1 cellular context compared by ENCODE assay signal in genomic region chr11:3824714-3825472, GRCh38.
TF ChIP-seq lines count a peak whose summit lies in the region.

No MANE protein-coding gene starts in this region.

TF ChIP-seq in K562, 482 proteins besides CTCF, POLR2A, EP300 and RAD21 (continued from another document and continues in another):
- TF ChIP-seq ZNF518B (CRISPR knock-in tag; IDR thresholded peaks at IDR 0.05): no peak
- TF ChIP-seq PTBP1 (IDR thresholded peaks at IDR 0.05; ENCODE audit: low read depth, low read length): no peak
- no peak; the same call in 1 of the 2 replicates for TF ChIP-seq POLR2G (IDR thresholded peaks at IDR 0.05; ENCODE audit: low read depth, low read length)
- no peak for TF ChIP-seq TAF7 (tag; IDR thresholded peaks at IDR 0.05)
- TF ChIP-seq ERF (CRISPR knock-in tag; IDR thresholded peaks at IDR 0.05): no peak
- peak; percentile 81 for TF ChIP-seq DEAF1 (CRISPR knock-in tag; IDR thresholded peaks at IDR 0.05)
- TF ChIP-seq MTA2 (IDR thresholded peaks at IDR 0.05; ENCODE audit: low read depth): no peak
- TF ChIP-seq ETS2 (tag; IDR thresholded peaks at IDR 0.05; ENCODE audit: borderline replicate concordance, poor library complexity, severe bottlenecking): no peak
- TF ChIP-seq DIDO1 (tag; IDR thresholded peaks at IDR 0.05; ENCODE audit: low read depth): no peak
- TF ChIP-seq CEBPZ (IDR thresholded peaks at IDR 0.05; ENCODE audit: borderline replicate concordance, low read depth, low read length): no peak
- TF ChIP-seq ETV6 (IDR thresholded peaks at IDR 0.05; ENCODE audit: borderline replicate concordance in 1 of 2, low read depth in 2 of 2, low read length in 1 of 2): peak in 1 of 2 experiments; percentile 46; a peak in 1 of 4 replicates
- TF ChIP-seq ETV6 (CRISPR knock-in tag; IDR thresholded peaks at IDR 0.05; ENCODE audit: borderline replicate concordance): no peak
- TF ChIP-seq ZNF3 (CRISPR knock-in tag; IDR thresholded peaks at IDR 0.05): no peak
- 0 out of 4 replicates have a peak, but pooled peaks of 1 of the 2 experiments have one; percentile 3 for TF ChIP-seq FOXA3 (CRISPR knock-in tag; conservative IDR thresholded peaks at IDR 0.05 in 1 of 2, IDR thresholded peaks at IDR 0.05 in 1 of 2)
- TF ChIP-seq, protein P1, sequence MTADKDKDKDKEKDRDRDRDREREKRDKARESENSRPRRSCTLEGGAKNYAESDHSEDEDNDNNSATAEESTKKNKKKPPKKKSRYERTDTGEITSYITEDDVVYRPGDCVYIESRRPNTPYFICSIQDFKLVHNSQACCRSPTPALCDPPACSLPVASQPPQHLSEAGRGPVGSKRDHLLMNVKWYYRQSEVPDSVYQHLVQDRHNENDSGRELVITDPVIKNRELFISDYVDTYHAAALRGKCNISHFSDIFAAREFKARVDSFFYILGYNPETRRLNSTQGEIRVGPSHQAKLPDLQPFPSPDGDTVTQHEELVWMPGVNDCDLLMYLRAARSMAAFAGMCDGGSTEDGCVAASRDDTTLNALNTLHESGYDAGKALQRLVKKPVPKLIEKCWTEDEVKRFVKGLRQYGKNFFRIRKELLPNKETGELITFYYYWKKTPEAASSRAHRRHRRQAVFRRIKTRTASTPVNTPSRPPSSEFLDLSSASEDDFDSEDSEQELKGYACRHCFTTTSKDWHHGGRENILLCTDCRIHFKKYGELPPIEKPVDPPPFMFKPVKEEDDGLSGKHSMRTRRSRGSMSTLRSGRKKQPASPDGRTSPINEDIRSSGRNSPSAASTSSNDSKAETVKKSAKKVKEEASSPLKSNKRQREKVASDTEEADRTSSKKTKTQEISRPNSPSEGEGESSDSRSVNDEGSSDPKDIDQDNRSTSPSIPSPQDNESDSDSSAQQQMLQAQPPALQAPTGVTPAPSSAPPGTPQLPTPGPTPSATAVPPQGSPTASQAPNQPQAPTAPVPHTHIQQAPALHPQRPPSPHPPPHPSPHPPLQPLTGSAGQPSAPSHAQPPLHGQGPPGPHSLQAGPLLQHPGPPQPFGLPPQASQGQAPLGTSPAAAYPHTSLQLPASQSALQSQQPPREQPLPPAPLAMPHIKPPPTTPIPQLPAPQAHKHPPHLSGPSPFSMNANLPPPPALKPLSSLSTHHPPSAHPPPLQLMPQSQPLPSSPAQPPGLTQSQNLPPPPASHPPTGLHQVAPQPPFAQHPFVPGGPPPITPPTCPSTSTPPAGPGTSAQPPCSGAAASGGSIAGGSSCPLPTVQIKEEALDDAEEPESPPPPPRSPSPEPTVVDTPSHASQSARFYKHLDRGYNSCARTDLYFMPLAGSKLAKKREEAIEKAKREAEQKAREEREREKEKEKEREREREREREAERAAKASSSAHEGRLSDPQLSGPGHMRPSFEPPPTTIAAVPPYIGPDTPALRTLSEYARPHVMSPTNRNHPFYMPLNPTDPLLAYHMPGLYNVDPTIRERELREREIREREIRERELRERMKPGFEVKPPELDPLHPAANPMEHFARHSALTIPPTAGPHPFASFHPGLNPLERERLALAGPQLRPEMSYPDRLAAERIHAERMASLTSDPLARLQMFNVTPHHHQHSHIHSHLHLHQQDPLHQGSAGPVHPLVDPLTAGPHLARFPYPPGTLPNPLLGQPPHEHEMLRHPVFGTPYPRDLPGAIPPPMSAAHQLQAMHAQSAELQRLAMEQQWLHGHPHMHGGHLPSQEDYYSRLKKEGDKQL (CRISPR knock-in tag; IDR thresholded peaks at IDR 0.05; ENCODE audit: borderline replicate concordance): no peak
- TF ChIP-seq CREBBP (IDR thresholded peaks at IDR 0.05; ENCODE audit: low read depth, low read length): no peak
- peak; percentile 76 for TF ChIP-seq CC2D1A (IDR thresholded peaks at IDR 0.05)
- TF ChIP-seq ZNF668 (CRISPR knock-in tag; IDR thresholded peaks at IDR 0.05): no peak
- no peak for TF ChIP-seq PTTG1 (tag; IDR thresholded peaks at IDR 0.05; ENCODE audit: low read depth)
- TF ChIP-seq ZFPM2 (CRISPR knock-in tag; IDR thresholded peaks at IDR 0.05): no peak
- TF ChIP-seq SNRNP70 (optimal IDR thresholded peaks at IDR 0.05; ENCODE audit: low read depth, low read length): no peak
- TF ChIP-seq, protein P2, sequence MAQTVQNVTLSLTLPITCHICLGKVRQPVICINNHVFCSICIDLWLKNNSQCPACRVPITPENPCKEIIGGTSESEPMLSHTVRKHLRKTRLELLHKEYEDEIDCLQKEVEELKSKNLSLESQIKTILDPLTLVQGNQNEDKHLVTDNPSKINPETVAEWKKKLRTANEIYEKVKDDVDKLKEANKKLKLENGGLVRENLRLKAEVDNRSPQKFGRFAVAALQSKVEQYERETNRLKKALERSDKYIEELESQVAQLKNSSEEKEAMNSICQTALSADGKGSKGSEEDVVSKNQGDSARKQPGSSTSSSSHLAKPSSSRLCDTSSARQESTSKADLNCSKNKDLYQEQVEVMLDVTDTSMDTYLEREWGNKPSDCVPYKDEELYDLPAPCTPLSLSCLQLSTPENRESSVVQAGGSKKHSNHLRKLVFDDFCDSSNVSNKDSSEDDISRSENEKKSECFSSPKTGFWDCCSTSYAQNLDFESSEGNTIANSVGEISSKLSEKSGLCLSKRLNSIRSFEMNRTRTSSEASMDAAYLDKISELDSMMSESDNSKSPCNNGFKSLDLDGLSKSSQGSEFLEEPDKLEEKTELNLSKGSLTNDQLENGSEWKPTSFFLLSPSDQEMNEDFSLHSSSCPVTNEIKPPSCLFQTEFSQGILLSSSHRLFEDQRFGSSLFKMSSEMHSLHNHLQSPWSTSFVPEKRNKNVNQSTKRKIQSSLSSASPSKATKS (CRISPR knock-in tag; IDR thresholded peaks at IDR 0.05): no peak
- no peak for TF ChIP-seq ZNF444 (CRISPR knock-in tag; IDR thresholded peaks at IDR 0.05)
- no peak for TF ChIP-seq ZNF830 (CRISPR knock-in tag; IDR thresholded peaks at IDR 0.05)
- no peak for TF ChIP-seq SLC30A9 (CRISPR knock-in tag; IDR thresholded peaks at IDR 0.05)
- no peak for TF ChIP-seq MXI1 (IDR thresholded peaks at IDR 0.05; ENCODE audit: low read depth, low read length)
- TF ChIP-seq ZBTB33 (CRISPR knock-in tag; IDR thresholded peaks at IDR 0.05): peak; percentile 66
- no peak for TF ChIP-seq ZNF431 (CRISPR knock-in tag; IDR thresholded peaks at IDR 0.05)
- TF ChIP-seq, protein P3, sequence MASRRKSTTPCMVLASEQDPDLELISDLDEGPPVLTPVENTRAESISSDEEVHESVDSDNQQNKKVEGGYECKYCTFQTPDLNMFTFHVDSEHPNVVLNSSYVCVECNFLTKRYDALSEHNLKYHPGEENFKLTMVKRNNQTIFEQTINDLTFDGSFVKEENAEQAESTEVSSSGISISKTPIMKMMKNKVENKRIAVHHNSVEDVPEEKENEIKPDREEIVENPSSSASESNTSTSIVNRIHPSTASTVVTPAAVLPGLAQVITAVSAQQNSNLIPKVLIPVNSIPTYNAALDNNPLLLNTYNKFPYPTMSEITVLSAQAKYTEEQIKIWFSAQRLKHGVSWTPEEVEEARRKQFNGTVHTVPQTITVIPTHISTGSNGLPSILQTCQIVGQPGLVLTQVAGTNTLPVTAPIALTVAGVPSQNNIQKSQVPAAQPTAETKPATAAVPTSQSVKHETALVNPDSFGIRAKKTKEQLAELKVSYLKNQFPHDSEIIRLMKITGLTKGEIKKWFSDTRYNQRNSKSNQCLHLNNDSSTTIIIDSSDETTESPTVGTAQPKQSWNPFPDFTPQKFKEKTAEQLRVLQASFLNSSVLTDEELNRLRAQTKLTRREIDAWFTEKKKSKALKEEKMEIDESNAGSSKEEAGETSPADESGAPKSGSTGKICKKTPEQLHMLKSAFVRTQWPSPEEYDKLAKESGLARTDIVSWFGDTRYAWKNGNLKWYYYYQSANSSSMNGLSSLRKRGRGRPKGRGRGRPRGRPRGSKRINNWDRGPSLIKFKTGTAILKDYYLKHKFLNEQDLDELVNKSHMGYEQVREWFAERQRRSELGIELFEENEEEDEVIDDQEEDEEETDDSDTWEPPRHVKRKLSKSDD (conservative IDR thresholded peaks at IDR 0.05; ENCODE audit: low read length): no peak
- TF ChIP-seq FOSL1 (tag; conservative IDR thresholded peaks at IDR 0.05): no peak
- TF ChIP-seq ZKSCAN3 (CRISPR knock-in tag; IDR thresholded peaks at IDR 0.05): no peak
- no peak for TF ChIP-seq ZBTB26 (CRISPR knock-in tag; IDR thresholded peaks at IDR 0.05)
- no peak for TF ChIP-seq POLR2B (IDR thresholded peaks at IDR 0.05; ENCODE audit: low read depth, partially characterized antibody)
- no peak for TF ChIP-seq STAT5B (CRISPR knock-in tag; IDR thresholded peaks at IDR 0.05)
- no peak for TF ChIP-seq HDAC1 (IDR thresholded peaks at IDR 0.05)
- TF ChIP-seq ZNF408 (CRISPR knock-in tag; IDR thresholded peaks at IDR 0.05; ENCODE audit: low read depth): no peak
- TF ChIP-seq MTF1 (CRISPR knock-in tag; IDR thresholded peaks at IDR 0.05; ENCODE audit: borderline replicate concordance): no peak
